In the genomic region with DNA sequence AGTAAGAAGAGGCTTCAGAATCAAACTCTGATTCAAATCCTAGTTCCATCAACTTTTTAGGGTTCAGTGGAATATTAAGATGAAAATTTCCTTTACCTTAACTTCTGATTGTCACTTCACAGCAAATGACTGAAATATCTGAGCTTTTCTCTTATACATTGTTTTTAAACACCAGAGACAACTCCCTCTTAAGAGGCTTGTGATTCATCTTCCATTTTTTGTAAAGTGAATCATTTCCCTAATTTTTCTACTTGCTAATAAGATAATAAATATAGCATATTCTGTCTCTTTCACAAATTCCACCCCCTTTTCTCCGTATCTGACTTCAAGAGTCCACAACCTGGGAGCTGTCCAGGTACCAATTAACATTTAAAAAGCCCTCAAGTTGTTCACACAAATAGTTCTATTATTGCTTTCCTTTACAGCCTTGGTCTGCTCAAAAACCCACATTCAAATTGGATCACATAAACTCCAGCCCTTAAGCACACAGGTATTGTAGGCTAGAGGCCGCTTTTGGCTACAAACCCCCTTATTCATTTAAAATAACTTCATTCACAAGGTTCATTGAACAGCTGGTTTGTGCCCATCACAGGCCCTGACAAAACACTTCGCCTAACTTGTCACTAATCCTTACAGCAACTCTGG, we compare ENCODE assay signal across 18 cellular contexts.
"Had no signal": no experiment of that assay in that cellular context is flagged by ENCODE, and none has a peak within 500 bp of the region (broad histone marks: within the 10 kb centered on the region; RNA-seq: fewer than 3 reads in every experiment).

No MANE protein-coding gene starts in this region.

- H3K4me3 Mint-ChIP-seq: activated CD8-positive, alpha-beta T cell treated with anti-CD3 and anti-CD28 coated beads for 36 hours; activated naive CD4-positive, alpha-beta T cell treated with anti-CD3 and anti-CD28 coated beads for 36 hours; activated T-cell treated with anti-CD3 and anti-CD28 coated beads, Interleukin-2, amount 50 U/mL, for 4 hours; brain; mesothelial cell of epicardium; nephron; stimulated activated naive B cell treated with anti-CD40 and anti-IgM and Interleukin-4, amounts not matched to agents 10 μg/mL and 1 μg/mL and 100 μg/mL, for 72 hours had no signal

- H3K4me1 ChIP-seq: upper lobe of right lung had no signal

- H3K4me1 Mint-ChIP-seq: brain, mesothelial cell of epicardium had no signal

- DNase-seq: activated CD4-positive, alpha-beta T cell treated with anti-CD3 and anti-CD28 coated beads for 48 hours; activated CD4-positive, CD25-positive, alpha-beta regulatory T cell; activated CD8-positive, alpha-beta T cell treated with anti-CD3 and anti-CD28 coated beads for 36 hours; activated naive CD4-positive, alpha-beta T cell treated with anti-CD3 and anti-CD28 coated beads for 36 hours; activated T-cell treated with anti-CD3 and anti-CD28 coated beads, Interleukin-2, amount 50 U/mL, for 4 hours; central memory CD4-positive, alpha-beta T cell; hippocampal formation; retina; stimulated activated naive B cell treated with anti-CD40 and anti-IgM and Interleukin-4, amounts not matched to agents 10 μg/mL and 1 μg/mL and 100 μg/mL, for 72 hours; T-helper 9 cell had no signal

- H3K9me3 Mint-ChIP-seq: activated CD8-positive, alpha-beta T cell treated with anti-CD3 and anti-CD28 coated beads for 36 hours; activated naive CD4-positive, alpha-beta T cell treated with anti-CD3 and anti-CD28 coated beads for 36 hours; activated T-cell treated with anti-CD3 and anti-CD28 coated beads, Interleukin-2, amount 50 U/mL, for 4 hours; mesothelial cell of epicardium; stimulated activated naive B cell treated with anti-CD40 and anti-IgM and Interleukin-4, amounts not matched to agents 10 μg/mL and 1 μg/mL and 100 μg/mL, for 72 hours had no signal

- ATAC-seq: activated CD8-positive, alpha-beta T cell treated with anti-CD3 and anti-CD28 coated beads for 36 hours; activated T-cell treated with anti-CD3 and anti-CD28 coated beads, Interleukin-2, amount 50 U/mL, for 4 hours; esophagus mucosa; stimulated activated naive B cell treated with anti-CD40 and anti-IgM and Interleukin-4, amounts not matched to agents 10 μg/mL and 1 μg/mL and 100 μg/mL, for 72 hours; upper lobe of right lung had no signal

- H3K27ac Mint-ChIP-seq: activated CD8-positive, alpha-beta T cell treated with anti-CD3 and anti-CD28 coated beads for 36 hours; activated naive CD4-positive, alpha-beta T cell treated with anti-CD3 and anti-CD28 coated beads for 36 hours; mesothelial cell of epicardium; nephron; stimulated activated naive B cell treated with anti-CD40 and anti-IgM and Interleukin-4, amounts not matched to agents 10 μg/mL and 1 μg/mL and 100 μg/mL, for 72 hours had no signal

- H3K4me3 ChIP-seq: coronary artery, lung, thoracic aorta, upper lobe of right lung had no signal

- H3K9me3 ChIP-seq: thoracic aorta, upper lobe of right lung had no signal

- H3K27me3 Mint-ChIP-seq: brain had no signal

- H3K36me3 ChIP-seq: thoracic aorta, upper lobe of right lung had no signal

- H3K27ac ChIP-seq: coronary artery, thoracic aorta, upper lobe of right lung had no signal

- H3K36me3 Mint-ChIP-seq: brain; mesothelial cell of epicardium; stimulated activated naive B cell treated with anti-CD40 and anti-IgM and Interleukin-4, amounts not matched to agents 10 μg/mL and 1 μg/mL and 100 μg/mL, for 72 hours had no signal
